In genomic region chr20:50679753-50680105, GRCh38 we compare ENCODE assay signal across 25 cellular contexts. TPM values are rescaled to one million over a fixed set of nuclear protein-coding genes. Genes with fewer than 3 reads are reported as not detected.
A peak's percentile ranks its signal among the peaks of the same experiment; 100 is the strongest.
DNase-seq lines count a peak whose midpoint lies in the region; ATAC-seq, FAIRE-seq and TF ChIP-seq lines count a peak whose summit lies in the region.
"Had no signal": no experiment of that assay in that cellular context is flagged by ENCODE, and none has a peak within 500 bp of the region (broad histone marks: within the 10 kb centered on the region; RNA-seq: fewer than 3 reads in every experiment).

No MANE protein-coding gene starts in this region.

- H3K27ac ChIP-seq in astrocyte (ENCODE audit: low read depth, low read length) (no peak overlapping the region), liver (ENCODE audit: low read depth in 1 of 2, low read length in 2 of 2) (peak overlapping the region; percentile 78 to 86), small intestine (ENCODE audit: low read depth in 1 of 2, low read length in 1 of 2) (peak overlapping the region; percentile 23 to 28)
- no peak overlapping the region for H3K27ac ChIP-seq in CD4-positive, alpha-beta memory T cell (ENCODE audit: low read depth, low read length)
- H3K27ac ChIP-seq: prostate gland had no signal

- H3K27me3 Mint-ChIP-seq in astrocyte (ENCODE audit: low read depth, unreplicated experiment), result peaks cover 6% of the 10 kb centered on the region
- peaks cover 7 to 8% of the 10 kb centered on the region in 2 donors for H3K27me3 Mint-ChIP-seq in CD4-positive, alpha-beta memory T cell

- CTCF ChIA-PET in CD4-positive, alpha-beta memory T cell (lab: Charles Lee; ENCODE audit: partially characterized antibody), result no interaction called here

- H2AFZ ChIP-seq in astrocyte (ENCODE audit: low read depth, low read length), result no peak overlapping the region

- FAIRE-seq in astrocyte (lab: Jason Lieb, UNC), result no peak
- no peak for FAIRE-seq in small intestine (lab: Jason Lieb, UNC)

- H3K4me1 ChIP-seq in astrocyte (ENCODE audit: insufficient read depth, low read length) (peaks cover 12% of the 10 kb centered on the region), liver (ENCODE audit: control insufficient read depth in 4 of 4, insufficient read depth in 4 of 4, low read length in 3 of 4) (peaks cover 9 to 22% (median 21%) of the 10 kb centered on the region in 4 donors), small intestine (ENCODE audit: control insufficient read depth in 2 of 2, insufficient read depth in 1 of 2, low read depth in 1 of 2, low read length in 1 of 2) (peaks cover 4 to 9% of the 10 kb centered on the region in 2 donors)
- H3K4me1 ChIP-seq in CD4-positive, alpha-beta memory T cell (ENCODE audit: insufficient read depth, low read length), result no peaks in the 10 kb centered on the region
- H3K4me1 ChIP-seq: prostate gland had no signal

- H3K36me3 Mint-ChIP-seq in astrocyte (ENCODE audit: low read depth, unreplicated experiment), result peaks cover 2% of the 10 kb centered on the region
- no peaks in the 10 kb centered on the region for H3K36me3 Mint-ChIP-seq in CD4-positive, alpha-beta memory T cell
- H3K36me3 Mint-ChIP-seq: activated naive CD8-positive, alpha-beta T cell treated with anti-CD3 and anti-CD28 coated beads for 36 hours; CD14-positive monocyte; IgD-negative memory B cell had no signal

- no peak for TF ChIP-seq RAD21 in liver (IDR thresholded peaks at IDR 0.05)

- peaks cover 17% of the 10 kb centered on the region for H3K4me1 Mint-ChIP-seq in astrocyte (ENCODE audit: low read depth, unreplicated experiment)
- H3K4me1 Mint-ChIP-seq in CD4-positive, alpha-beta memory T cell, result no peaks in the 10 kb centered on the region
- H3K4me1 Mint-ChIP-seq: activated naive CD8-positive, alpha-beta T cell treated with anti-CD3 and anti-CD28 coated beads for 36 hours; CD14-positive monocyte; IgD-negative memory B cell had no signal

- 47% methylated on average over 5 of the region's 5 CpGs for WGBS in liver
- WGBS in small intestine, 3 donors, result 39 to 61% (median 59%) methylated on average over 4 to 5 of the region's 5 CpGs

- no peaks in the 10 kb centered on the region for H4K20me1 ChIP-seq in astrocyte (ENCODE audit: insufficient read depth, low read length)

- POLR2A ChIA-PET in CD4-positive, alpha-beta memory T cell (lab: Charles Lee; ENCODE audit: partially characterized antibody), result no interaction called here

- no peaks in the 10 kb centered on the region for H3K9me3 ChIP-seq in astrocyte (ENCODE audit: insufficient read depth, low read depth, low read length)
- H3K9me3 ChIP-seq in liver (ENCODE audit: control insufficient read depth in 4 of 4, low read length in 3 of 4), result no peaks in the 10 kb centered on the region
- H3K9me3 ChIP-seq in small intestine (ENCODE audit: control insufficient read depth, low read depth), result no peaks in the 10 kb centered on the region
- no peaks in the 10 kb centered on the region for H3K9me3 ChIP-seq in CD4-positive, alpha-beta memory T cell (ENCODE audit: control insufficient read depth in 1 of 2, low read length in 2 of 2)
- H3K9me3 ChIP-seq: prostate gland, transverse colon had no signal

- no peak for TF ChIP-seq CTCF in astrocyte (IDR thresholded peaks at IDR 0.05; ENCODE audit: insufficient read depth, low read depth, low read length)
- TF ChIP-seq CTCF in liver (IDR thresholded peaks at IDR 0.05; ENCODE audit: low read depth, low read length, missing input control), result no peak

- no peaks in the 10 kb centered on the region for H3K27me3 ChIP-seq in astrocyte (ENCODE audit: insufficient read depth, low read length)
- no peaks in the 10 kb centered on the region for H3K27me3 ChIP-seq in liver (ENCODE audit: control insufficient read depth in 4 of 4, insufficient read depth in 4 of 4, low read length in 3 of 4)
- H3K27me3 ChIP-seq in small intestine (ENCODE audit: control insufficient read depth in 2 of 2, insufficient read depth in 2 of 2, low read length in 2 of 2), result no peaks in the 10 kb centered on the region
- no peaks in the 10 kb centered on the region for H3K27me3 ChIP-seq in CD4-positive, alpha-beta memory T cell (ENCODE audit: insufficient read depth, low read length)
- H3K27me3 ChIP-seq: transverse colon had no signal

- ATAC-seq in GM19324 (IDR thresholded peaks at IDR 0.05; ENCODE audit: low FRiP score, unreplicated experiment), result no peak
- ATAC-seq: HCT116, WTC11 had no signal

- H3K4me3 ChIP-seq in astrocyte (ENCODE audit: insufficient read depth, low read depth, low read length) (no peak overlapping the region), liver (ENCODE audit: low read depth in 1 of 3, low read length in 3 of 3) (no peak overlapping the region), small intestine (ENCODE audit: low read depth in 1 of 2, low read length in 2 of 2) (no peak overlapping the region)
- no peak overlapping the region for H3K4me3 ChIP-seq in CD4-positive, alpha-beta memory T cell (ENCODE audit: low read length in 2 of 2)
- H3K4me3 ChIP-seq: prostate gland, transverse colon had no signal

- no peak overlapping the region for H3K4me3 Mint-ChIP-seq in astrocyte (ENCODE audit: unreplicated experiment)
- no peak overlapping the region for H3K4me3 Mint-ChIP-seq in CD4-positive, alpha-beta memory T cell
- H3K4me3 Mint-ChIP-seq: activated naive CD8-positive, alpha-beta T cell treated with anti-CD3 and anti-CD28 coated beads for 36 hours; CD14-positive monocyte; IgD-negative memory B cell; WTC11 had no signal

- DNase-seq in D341Med (ENCODE audit: low spot score) (peak; percentile 15), astrocyte (ENCODE audit: low read depth) (no peak), small intestine (no peak), foreskin melanocyte (no peak)
- DNase-seq in CD4-positive, alpha-beta memory T cell, result no peak
- DNase-seq: activated CD4-positive, alpha-beta T cell treated with anti-CD3 and anti-CD28 coated beads, Interleukin-2, amount 50 U/mL, for 1 hour; activated effector memory CD4-positive, alpha-beta T cell treated with Interleukin-2 at 50 U/mL for 16 hours; activated naive CD8-positive, alpha-beta T cell treated with anti-CD3 and anti-CD28 coated beads for 36 hours; DMS 273 treated with DMSO at 0.1 percent for 48 hours; effector CD4-positive, alpha-beta T cell; erythroblast; NCI-H1105; NCI-H2029 treated with DMSO at 0.1 percent for 48 hours; NCI-H2227 treated with DMSO at 0.1 percent for 48 hours; stimulated activated CD8-positive, alpha-beta memory T cell treated with anti-CD3 and anti-CD28 coated beads, Interleukin-4, amount 100 ng/mL, for 48 hours; SW 1271; transverse colon had no signal

- H3K36me3 ChIP-seq in astrocyte (ENCODE audit: insufficient read depth, low read length) (no peaks in the 10 kb centered on the region), liver (ENCODE audit: control insufficient read depth in 4 of 4, insufficient read depth in 3 of 4, low read depth in 1 of 4, low read length in 3 of 4) (no peaks in the 10 kb centered on the region), small intestine (ENCODE audit: control insufficient read depth in 2 of 2, insufficient read depth in 2 of 2, low read length in 2 of 2) (no peaks in the 10 kb centered on the region)
- H3K36me3 ChIP-seq in CD4-positive, alpha-beta memory T cell (ENCODE audit: insufficient read depth, low read length), result no peaks in the 10 kb centered on the region
- H3K36me3 ChIP-seq: prostate gland, transverse colon had no signal

- no peaks in the 10 kb centered on the region for H3K79me2 ChIP-seq in astrocyte (ENCODE audit: insufficient read depth, low read length)

- H3K9ac ChIP-seq in astrocyte (ENCODE audit: low read length) (no peak overlapping the region), liver (ENCODE audit: low read depth in 1 of 2, low read length in 2 of 2) (peak overlapping the region in 1 of 2 donors; percentile 64)

- H3K9me3 Mint-ChIP-seq in astrocyte (ENCODE audit: unreplicated experiment), result no peaks in the 10 kb centered on the region
- peaks cover 0 to 2% (median 0%) of the 10 kb centered on the region in 8 donors for H3K9me3 Mint-ChIP-seq in CD4-positive, alpha-beta memory T cell
- H3K9me3 Mint-ChIP-seq: activated naive CD8-positive, alpha-beta T cell treated with anti-CD3 and anti-CD28 coated beads for 36 hours had no signal

- H3K4me2 ChIP-seq in astrocyte (ENCODE audit: low read length), result peak overlapping the region; percentile 18

- no peak overlapping the region for H3K27ac Mint-ChIP-seq in astrocyte (ENCODE audit: unreplicated experiment)
- no peak overlapping the region for H3K27ac Mint-ChIP-seq in CD4-positive, alpha-beta memory T cell
- H3K27ac Mint-ChIP-seq: activated naive CD8-positive, alpha-beta T cell treated with anti-CD3 and anti-CD28 coated beads for 36 hours; CD14-positive monocyte; IgD-negative memory B cell; WTC11 had no signal

- intact Hi-C loops in CD4-positive, alpha-beta memory T cell (cut with micrococcal nuclease), result no loop called here

TF ChIP-seq in liver, 16 proteins besides CTCF, POLR2A, EP300 and RAD21 (continues in another document):
- TF ChIP-seq HNF4A (conservative IDR thresholded peaks at IDR 0.05), result no peak

RNA-seq across cellular contexts. Expression of gene RIPOR3, which starts 11.6 kb away (rescaled TPM):
- 0.29 and 0.39 TPM in 2 replicates for total RNA-seq in astrocyte
- total RNA-seq in liver, result 10 to 100 TPM; 23.8 to 90.3 TPM
- 1 to 10 TPM; 5.6 to 8.9 TPM for polyA plus RNA-seq in liver
- polyA plus RNA-seq in small intestine, result 10 to 100 TPM in 1 of 3 donors, 1 to 10 TPM in 1, under 1 TPM in 1; 0.22 to 10.9 (median 1.9) TPM
- not detected for total RNA-seq in CD4-positive, alpha-beta memory T cell
- 1 to 10 TPM in 1 of 2 donors, under 1 TPM in 1; 0.49 to 1.3 TPM for polyA plus RNA-seq in CD4-positive, alpha-beta memory T cell
- total RNA-seq: activated naive CD8-positive, alpha-beta T cell treated with anti-CD3 and anti-CD28 coated beads for 36 hours had no signal
- polyA plus RNA-seq: CD14-positive monocyte, neural cell had no signal

RNA-seq across cellular contexts. Expression of gene PARD6B, which starts 51.7 kb away (rescaled TPM):
- 10.1 and 13.1 TPM in 2 replicates for total RNA-seq in astrocyte
- total RNA-seq in liver, result 1 to 10 TPM; 6.2 to 8.8 TPM
- 1 to 10 TPM; 1.2 to 5.7 TPM for polyA plus RNA-seq in liver
- 1 to 10 TPM; 2.4 to 9.2 (median 8.9) TPM for polyA plus RNA-seq in small intestine
- total RNA-seq in CD4-positive, alpha-beta memory T cell, result 10 to 100 TPM; 10.9 to 12.7 TPM
- under 1 TPM; 0.71 to 0.93 TPM for polyA plus RNA-seq in CD4-positive, alpha-beta memory T cell

Comparison
In these comparisons a context has a peak if more than half of its experiments do, and no peak if none do; other contexts are left out.
1. H3K27ac ChIP-seq: peak in liver (2 of 2) and small intestine (2 of 2); none in astrocyte (single experiment) and CD4-positive, alpha-beta memory T cell (single experiment).
2. RNA of gene RIPOR3, which starts 11.6 kb away (total RNA-seq): 23.8 to 90.3 TPM in liver; 0.29 to 0.39 TPM in astrocyte and not detected in CD4-positive, alpha-beta memory T cell; every median in the first group is over 10 times any median in the second.